Comparison of ENCODE assay signal across 8 cellular contexts in the genomic region with DNA sequence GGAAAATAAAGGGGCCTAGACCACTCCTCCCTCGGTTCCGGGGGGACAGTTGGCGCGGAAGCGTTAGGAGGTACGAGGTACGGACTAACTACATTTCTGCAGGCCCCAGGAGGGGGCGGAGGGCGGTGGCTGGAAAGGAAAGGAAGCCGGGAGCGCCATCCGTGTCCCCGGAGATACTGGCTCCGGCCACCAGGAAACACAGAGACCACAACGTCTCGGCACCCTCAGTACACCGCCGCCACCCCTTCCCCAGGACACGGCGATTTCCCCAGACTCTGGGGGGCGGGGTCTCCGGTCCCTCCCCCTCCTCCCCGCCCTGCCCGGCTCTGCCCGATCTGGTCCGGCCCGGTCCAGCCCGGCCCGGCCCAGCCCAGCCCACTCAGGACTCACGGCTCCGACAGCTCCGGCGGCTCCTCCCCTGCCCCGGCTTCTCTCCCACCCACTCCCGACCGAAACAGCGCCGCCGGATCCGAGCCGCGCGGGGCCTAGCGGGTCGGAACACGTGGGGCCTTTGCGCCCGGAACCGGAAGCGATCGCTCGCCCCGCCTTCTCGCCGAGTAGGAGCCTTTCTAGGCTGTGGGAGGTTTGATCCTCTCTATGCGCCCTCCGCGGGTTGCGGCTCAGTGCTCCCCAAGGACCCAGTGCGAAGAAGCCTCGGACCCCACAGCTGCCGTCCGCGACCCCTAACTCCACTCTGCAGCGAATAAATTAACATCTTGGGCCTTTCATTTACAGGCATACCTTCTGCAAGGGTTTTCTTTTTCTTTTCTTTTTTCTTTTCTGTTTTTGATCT. TPM values are rescaled to one million over a fixed set of nuclear protein-coding genes. Genes with fewer than 3 reads are reported as not detected.
DNase-seq lines count a peak whose midpoint lies in the region; ATAC-seq lines count a peak whose summit lies in the region.

TSS of gene ZNF202 (minus strand) at position 502 of the 793 bp plus-strand sequence. CDS start 10,772 bp downstream, outside the sequence.

- peak; percentile 92 for DNase-seq in ELF-1 (ENCODE audit: low read depth, low spot score)
- DNase-seq in GOT3 (lab: John Stamatoyannopoulos, UW): peak; percentile 45
- DNase-seq in LHCN-M2 (ENCODE audit: low read depth): peak; percentile 86
- peak; percentile 88 for DNase-seq in RPMI7951 (ENCODE audit: low read depth)
- peak; percentile 87 for DNase-seq in activated T-helper 1 cell treated with anti-CD3 and anti-CD28 coated beads, Interleukin-12 subunit alpha, Interleukin-12 subunit beta, Interleukin-2, Interleukin-4 antibody, amounts not matched to agents 30 ng/mL and 10 ng/mL and 1 ng/mL, durations not matched to agents 14 hours and 24 hours and 36 hours (ENCODE audit: low spot score)
- peak; percentile 90 for DNase-seq in fibroblast of gingiva (ENCODE audit: low read depth)
- DNase-seq in naive thymus-derived CD4-positive, alpha-beta T cell: peak; percentile 83 to 92 (median 89)

- peaks cover 0 to 6% (median 0%) of the 10 kb centered on the region in 3 experiments for H3K36me3 ChIP-seq in naive thymus-derived CD4-positive, alpha-beta T cell (ENCODE audit: control insufficient read depth in 2 of 3, insufficient read depth in 3 of 3, low read length in 3 of 3)

- H3K4me3 Mint-ChIP-seq in activated T-helper 1 cell treated with anti-CD3 and anti-CD28 coated beads, Interleukin-12 subunit alpha, Interleukin-12 subunit beta, Interleukin-2, Interleukin-4 antibody, amounts not matched to agents 30 ng/mL and 10 ng/mL and 1 ng/mL, durations not matched to agents 14 hours and 24 hours and 36 hours: peak within 1 kb of the TSS; percentile 96
- H3K4me3 Mint-ChIP-seq in naive thymus-derived CD4-positive, alpha-beta T cell: peak within 1 kb of the TSS; percentile 85 to 100 (median 96)
- peak within 1 kb of the TSS; percentile 98 for H3K4me3 Mint-ChIP-seq in stimulated activated memory B cell treated with anti-CD40 and anti-IgM and Interleukin-4, amounts not matched to agents 10 μg/mL and 1 μg/mL and 100 μg/mL, for 72 hours

- intact Hi-C loops in activated T-helper 1 cell treated with anti-CD3 and anti-CD28 coated beads, Interleukin-12 subunit alpha, Interleukin-12 subunit beta, Interleukin-2, Interleukin-4 antibody, amounts not matched to agents 30 ng/mL and 10 ng/mL and 1 ng/mL, durations not matched to agents 14 hours and 24 hours and 36 hours (cut with micrococcal nuclease): loop anchor here (1.0 to 10.0 kb wide), 9 partner anchors 13 to 1211 kb away; partner anchors contain the start of genes CCDC15, HSPA8, OR6X1 and VWA5A
- intact Hi-C loops in naive thymus-derived CD4-positive, alpha-beta T cell (cut with micrococcal nuclease): loop anchor here (1.0 to 5.0 kb wide), 10 partner anchors 14 to 1369 kb away; partner anchors contain the start of genes GRAMD1B (in 2 of the 2), TBRG1 (in 2 of the 2), VWA5A (in 2 of the 2) and TMEM218 (in 1 of the 2)

- H3K27me3 Mint-ChIP-seq in activated T-helper 1 cell treated with anti-CD3 and anti-CD28 coated beads, Interleukin-12 subunit alpha, Interleukin-12 subunit beta, Interleukin-2, Interleukin-4 antibody, amounts not matched to agents 30 ng/mL and 10 ng/mL and 1 ng/mL, durations not matched to agents 14 hours and 24 hours and 36 hours (ENCODE audit: insufficient read depth): peaks cover 7% of the 10 kb centered on the region
- peaks cover 0 to 23% (median 6%) of the 10 kb centered on the region in 5 donors for H3K27me3 Mint-ChIP-seq in naive thymus-derived CD4-positive, alpha-beta T cell
- peaks cover 13% of the 10 kb centered on the region for H3K27me3 Mint-ChIP-seq in stimulated activated memory B cell treated with anti-CD40 and anti-IgM and Interleukin-4, amounts not matched to agents 10 μg/mL and 1 μg/mL and 100 μg/mL, for 72 hours

- H3K27ac Mint-ChIP-seq in activated T-helper 1 cell treated with anti-CD3 and anti-CD28 coated beads, Interleukin-12 subunit alpha, Interleukin-12 subunit beta, Interleukin-2, Interleukin-4 antibody, amounts not matched to agents 30 ng/mL and 10 ng/mL and 1 ng/mL, durations not matched to agents 14 hours and 24 hours and 36 hours: peak within 1 kb of the TSS; percentile 93
- peak within 1 kb of the TSS; percentile 91 to 98 (median 95) for H3K27ac Mint-ChIP-seq in naive thymus-derived CD4-positive, alpha-beta T cell
- H3K27ac Mint-ChIP-seq in stimulated activated memory B cell treated with anti-CD40 and anti-IgM and Interleukin-4, amounts not matched to agents 10 μg/mL and 1 μg/mL and 100 μg/mL, for 72 hours: peak within 1 kb of the TSS; percentile 92

- peaks cover 37% of the 10 kb centered on the region for H3K4me1 Mint-ChIP-seq in activated T-helper 1 cell treated with anti-CD3 and anti-CD28 coated beads, Interleukin-12 subunit alpha, Interleukin-12 subunit beta, Interleukin-2, Interleukin-4 antibody, amounts not matched to agents 30 ng/mL and 10 ng/mL and 1 ng/mL, durations not matched to agents 14 hours and 24 hours and 36 hours (ENCODE audit: low read depth)
- H3K4me1 Mint-ChIP-seq in naive thymus-derived CD4-positive, alpha-beta T cell: peaks cover 30 to 58% (median 46%) of the 10 kb centered on the region in 7 donors
- H3K4me1 Mint-ChIP-seq in stimulated activated memory B cell treated with anti-CD40 and anti-IgM and Interleukin-4, amounts not matched to agents 10 μg/mL and 1 μg/mL and 100 μg/mL, for 72 hours: peaks cover 29% of the 10 kb centered on the region

- peaks cover 19% of the 10 kb centered on the region in 2 donors for H3K4me1 ChIP-seq in naive thymus-derived CD4-positive, alpha-beta T cell (ENCODE audit: control insufficient read depth in 2 of 2, insufficient read depth in 2 of 2, low read length in 2 of 2)

- H3K27me3 ChIP-seq in naive thymus-derived CD4-positive, alpha-beta T cell (ENCODE audit: control insufficient read depth in 2 of 2, insufficient read depth in 2 of 2, low read length in 2 of 2): no peaks in the 10 kb centered on the region

- H3K4me3 ChIP-seq in naive thymus-derived CD4-positive, alpha-beta T cell (ENCODE audit: low read length): peak within 1 kb of the TSS; percentile 92

- CTCF ChIA-PET in naive thymus-derived CD4-positive, alpha-beta T cell (lab: Charles Lee): no interaction called here

- H3K27ac ChIP-seq in naive thymus-derived CD4-positive, alpha-beta T cell (ENCODE audit: low read depth, low read length): peak within 1 kb of the TSS; percentile 85

- POLR2A ChIA-PET in naive thymus-derived CD4-positive, alpha-beta T cell (lab: Charles Lee): interaction anchor here (0.9 kb wide), 1 partner anchor 34 kb away, joined by 3 read pairs; no protein-coding TSS in a partner anchor

- ATAC-seq in naive thymus-derived CD4-positive, alpha-beta T cell: peak; percentile 98
- ATAC-seq in stimulated activated memory B cell treated with anti-CD40 and anti-IgM and Interleukin-4, amounts not matched to agents 10 μg/mL and 1 μg/mL and 100 μg/mL, for 72 hours: peak; percentile 98

- H3K9me3 Mint-ChIP-seq in activated T-helper 1 cell treated with anti-CD3 and anti-CD28 coated beads, Interleukin-12 subunit alpha, Interleukin-12 subunit beta, Interleukin-2, Interleukin-4 antibody, amounts not matched to agents 30 ng/mL and 10 ng/mL and 1 ng/mL, durations not matched to agents 14 hours and 24 hours and 36 hours: no peaks in the 10 kb centered on the region
- peaks cover 0 to 1% (median 0%) of the 10 kb centered on the region in 11 donors for H3K9me3 Mint-ChIP-seq in naive thymus-derived CD4-positive, alpha-beta T cell
- H3K9me3 Mint-ChIP-seq in stimulated activated memory B cell treated with anti-CD40 and anti-IgM and Interleukin-4, amounts not matched to agents 10 μg/mL and 1 μg/mL and 100 μg/mL, for 72 hours: no peaks in the 10 kb centered on the region

- H3K9me3 ChIP-seq in naive thymus-derived CD4-positive, alpha-beta T cell (ENCODE audit: control insufficient read depth in 2 of 3, low read length in 3 of 3): no peaks in the 10 kb centered on the region

- peaks cover 27% of the 10 kb centered on the region for H3K36me3 Mint-ChIP-seq in activated T-helper 1 cell treated with anti-CD3 and anti-CD28 coated beads, Interleukin-12 subunit alpha, Interleukin-12 subunit beta, Interleukin-2, Interleukin-4 antibody, amounts not matched to agents 30 ng/mL and 10 ng/mL and 1 ng/mL, durations not matched to agents 14 hours and 24 hours and 36 hours (ENCODE audit: low read depth)
- H3K36me3 Mint-ChIP-seq in naive thymus-derived CD4-positive, alpha-beta T cell: peaks cover 0 to 20% (median 14%) of the 10 kb centered on the region in 5 donors
- H3K36me3 Mint-ChIP-seq in stimulated activated memory B cell treated with anti-CD40 and anti-IgM and Interleukin-4, amounts not matched to agents 10 μg/mL and 1 μg/mL and 100 μg/mL, for 72 hours: peaks cover 15% of the 10 kb centered on the region

RNA-seq across cellular contexts. Expression of gene ZNF202, which starts in this region (rescaled TPM):
- 7.8 and 9.4 TPM in 2 replicates for total RNA-seq in LHCN-M2 (2014; rRNA removed)
- 4.7 TPM for polyA plus RNA-seq in LHCN-M2 (2012)
- 5.5 and 11.3 TPM in 2 replicates for total RNA-seq in RPMI7951 (2014; rRNA removed; shearing (Covaris generic))
- total RNA-seq in activated T-helper 1 cell treated with anti-CD3 and anti-CD28 coated beads, Interleukin-12 subunit alpha, Interleukin-12 subunit beta, Interleukin-2, Interleukin-4 antibody, amounts not matched to agents 30 ng/mL and 10 ng/mL and 1 ng/mL, durations not matched to agents 14 hours and 24 hours and 36 hours: 26.6 and 27.5 TPM in 2 replicates
- 10 to 100 TPM; 13.0 to 27.0 (median 18.6) TPM for total RNA-seq in naive thymus-derived CD4-positive, alpha-beta T cell
- 10 to 100 TPM in 1 of 2 donors, 1 to 10 TPM in 1; 5.8 to 11.8 TPM for polyA plus RNA-seq in naive thymus-derived CD4-positive, alpha-beta T cell

Comparison
In these comparisons a context has a peak if more than half of its experiments do, and no peak if none do; other contexts are left out.
1. Peak in every context shown above with its lines: DNase-seq, ATAC-seq, H3K4me3 ChIP-seq and H3K27ac ChIP-seq.